10 cellular contexts compared by ENCODE assay signal in the genomic region with DNA sequence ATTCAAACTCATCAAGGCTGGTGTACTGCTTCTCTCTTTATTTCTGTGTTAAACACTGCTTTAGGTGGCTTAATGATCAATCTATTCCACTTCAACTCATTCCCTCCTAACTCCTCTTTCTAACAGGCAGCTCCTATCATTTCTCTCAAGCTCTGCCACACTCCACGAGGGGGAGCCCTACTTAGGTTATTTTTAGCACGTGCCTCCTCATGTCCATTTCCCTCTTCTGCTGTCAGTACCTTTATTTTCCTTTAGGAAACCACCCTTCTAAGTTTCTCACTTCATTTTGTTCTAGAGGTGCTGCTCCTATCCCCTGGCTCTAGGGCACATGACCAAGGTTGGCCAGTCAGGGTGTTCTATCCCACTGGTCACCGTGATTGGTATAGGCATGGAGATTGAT. TPM values are rescaled to one million over a fixed set of nuclear protein-coding genes. Genes with fewer than 3 reads are reported as not detected.
A peak's percentile ranks its signal among the peaks of the same experiment; 100 is the strongest.
DNase-seq lines count a peak whose midpoint lies in the region; ATAC-seq and TF ChIP-seq lines count a peak whose summit lies in the region.
"Had no signal": no experiment of that assay in that cellular context is flagged by ENCODE, and none has a peak within 500 bp of the region (broad histone marks: within the 10 kb centered on the region; RNA-seq: fewer than 3 reads in every experiment).

No MANE protein-coding gene starts in this region.

- H3K36me3 ChIP-seq in heart right ventricle, result no peaks in the 10 kb centered on the region

- H3K27ac Mint-ChIP-seq in endothelial cell (ENCODE audit: unreplicated experiment), result no peak overlapping the region
- no peak overlapping the region for H3K27ac Mint-ChIP-seq in type B pancreatic cell
- H3K27ac Mint-ChIP-seq: activated naive CD4-positive, alpha-beta T cell treated with anti-CD3 and anti-CD28 coated beads, Interleukin-2, amount 50 U/mL, for 24 hours had no signal

- 32 to 33% methylated on average over 3 of the region's 3 CpGs for WGBS in heart right ventricle, 2 donors
- 34 to 36% methylated on average over 3 of the region's 3 CpGs for WGBS in lower leg skin, 2 donors

- H3K36me3 Mint-ChIP-seq in endothelial cell (ENCODE audit: low read depth, unreplicated experiment), result no peaks in the 10 kb centered on the region
- no peaks in the 10 kb centered on the region for H3K36me3 Mint-ChIP-seq in type B pancreatic cell
- H3K36me3 Mint-ChIP-seq: activated naive CD4-positive, alpha-beta T cell treated with anti-CD3 and anti-CD28 coated beads, Interleukin-2, amount 50 U/mL, for 24 hours had no signal

- TF ChIP-seq CTCF in heart right ventricle (IDR thresholded peaks at IDR 0.05) (peak in 5 of 9 donors; percentile 9 to 37 (median 28)), endothelial cell (IDR thresholded peaks at IDR 0.05; ENCODE audit: unreplicated experiment) (peak; percentile 62), type B pancreatic cell (conservative IDR thresholded peaks at IDR 0.05) (peak; percentile 71), lower leg skin (IDR thresholded peaks at IDR 0.05) (no peak)

- H3K27me3 ChIP-seq in heart right ventricle, result peaks cover 0 to 30% (median 4%) of the 10 kb centered on the region in 7 donors

- ATAC-seq in heart right ventricle (no peak), Right ventricle myocardium inferior (no peak)

- no peak for DNase-seq in heart right ventricle
- DNase-seq in Right ventricle myocardium inferior (ENCODE audit: missing footprints), result no peak
- DNase-seq in NCI-H524 treated with DMSO at 0.1 percent for 48 hours (lab: John Stamatoyannopoulos, UW), result peak; percentile 21
- DNase-seq in endothelial cell (ENCODE audit: low spot score), result peak; percentile 67
- no peak for DNase-seq in type B pancreatic cell (ENCODE audit: extremely low spot score, unreplicated experiment)
- no peak for DNase-seq in lower leg skin (ENCODE audit: low spot score in 2 of 2)
- DNase-seq in NOMO-1 treated with dmso at 0.1 percent for 144 hours (lab: John Stamatoyannopoulos, UW; ENCODE audit: unreplicated experiment), result no peak
- DNase-seq in GDM1 (lab: John Stamatoyannopoulos, UW), result no peak

- no peaks in the 10 kb centered on the region for H3K27me3 Mint-ChIP-seq in endothelial cell (ENCODE audit: unreplicated experiment)
- peaks cover 38% of the 10 kb centered on the region for H3K27me3 Mint-ChIP-seq in type B pancreatic cell

- H3K27ac ChIP-seq in heart right ventricle, result no peak overlapping the region

- no peaks in the 10 kb centered on the region for H3K9me3 Mint-ChIP-seq in endothelial cell (ENCODE audit: unreplicated experiment)
- no peaks in the 10 kb centered on the region for H3K9me3 Mint-ChIP-seq in type B pancreatic cell
- H3K9me3 Mint-ChIP-seq: activated naive CD4-positive, alpha-beta T cell treated with anti-CD3 and anti-CD28 coated beads, Interleukin-2, amount 50 U/mL, for 24 hours had no signal

- no peak overlapping the region for H3K4me3 ChIP-seq in heart right ventricle
- H3K4me3 ChIP-seq in lower leg skin (ENCODE audit: low read depth, poor library complexity, severe bottlenecking), result no peak overlapping the region
- H3K4me3 ChIP-seq: lung had no signal

- H3K4me1 ChIP-seq in heart right ventricle, result no peaks in the 10 kb centered on the region

- H3K4me3 Mint-ChIP-seq in endothelial cell (ENCODE audit: unreplicated experiment), result no peak overlapping the region
- no peak overlapping the region for H3K4me3 Mint-ChIP-seq in type B pancreatic cell
- H3K4me3 Mint-ChIP-seq: activated naive CD4-positive, alpha-beta T cell treated with anti-CD3 and anti-CD28 coated beads, Interleukin-2, amount 50 U/mL, for 24 hours had no signal

- H3K9me3 ChIP-seq in heart right ventricle, result no peaks in the 10 kb centered on the region

- intact Hi-C loops in heart right ventricle (cut with DNase I) (loop anchor here in 1 of 10 donors (10.0 kb wide), 1 partner anchor 59 kb away; no protein-coding TSS in a partner anchor), Right ventricle myocardium inferior (cut with DNase I) (loop anchor here (10.0 kb wide), 1 partner anchor 969 kb away; no protein-coding TSS in a partner anchor), lower leg skin (cut with DNase I; ENCODE audit: low total_unique reads) (no loop called here)

- H3K4me1 Mint-ChIP-seq in endothelial cell (ENCODE audit: unreplicated experiment) (no peaks in the 10 kb centered on the region), type B pancreatic cell (ENCODE audit: unreplicated experiment) (no peaks in the 10 kb centered on the region)
- H3K4me1 Mint-ChIP-seq: activated naive CD4-positive, alpha-beta T cell treated with anti-CD3 and anti-CD28 coated beads, Interleukin-2, amount 50 U/mL, for 24 hours had no signal

- no peak for TF ChIP-seq POLR2A in lower leg skin (IDR thresholded peaks at IDR 0.05)

RNA-seq across cellular contexts. Expression of gene BRINP1, which starts 6.7 kb away (rescaled TPM):
- total RNA-seq in heart right ventricle (1 to 10 TPM in 3 of 10 donors, under 1 TPM in 7; 0.08 to 4.0 (median 0.37) TPM), Right ventricle myocardium inferior (0.35 TPM), endothelial cell (ENCODE audit: unreplicated experiment) (1.9 TPM), type B pancreatic cell (ENCODE audit: low replicate concordance) (8.6 and 11.4 TPM in 2 replicates), lower leg skin (under 1 TPM in 2 of 4 donors, not detected in 2; 0.10 to 0.16 TPM)
- under 1 TPM; 0.03 to 0.29 TPM for polyA plus RNA-seq in heart right ventricle

Comparison
In these comparisons a context has a peak if more than half of its experiments do, and no peak if none do; other contexts are left out.
1. DNase-seq: peak in NCI-H524 treated with DMSO at 0.1 percent for 48 hours (single experiment) and endothelial cell (single experiment); none in heart right ventricle (0 of 2), Right ventricle myocardium inferior (single experiment), type B pancreatic cell (single experiment), lower leg skin (0 of 2), NOMO-1 treated with dmso at 0.1 percent for 144 hours (single experiment) and GDM1 (single experiment).
2. CTCF ChIP-seq: peak in heart right ventricle (5 of 9), endothelial cell (single experiment) and type B pancreatic cell (single experiment); none in lower leg skin (0 of 3).